ENCODE assay signal across 13 cellular contexts in the genomic region with DNA sequence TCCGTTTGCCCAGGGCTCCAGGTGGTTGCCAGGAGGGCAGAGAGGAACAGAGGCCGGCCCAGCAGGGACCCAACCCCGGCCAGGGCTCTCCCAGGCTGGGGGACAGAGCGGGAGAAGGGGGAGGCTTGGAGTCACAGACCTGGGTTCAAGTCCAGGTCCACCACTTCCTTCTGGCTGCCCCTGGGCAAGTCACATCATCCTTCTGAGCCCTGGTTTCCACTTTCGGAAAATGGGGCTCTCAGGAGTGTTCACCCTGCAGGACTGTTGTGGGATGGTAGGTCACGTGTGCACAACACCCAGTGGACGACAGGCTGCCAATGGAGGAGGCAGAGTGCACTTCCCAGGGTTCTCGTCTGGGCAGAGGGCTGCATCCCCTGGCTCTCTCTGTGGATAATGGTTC.
"Had no signal": no experiment of that assay in that cellular context is flagged by ENCODE, and none has a peak within 500 bp of the region (broad histone marks: within the 10 kb centered on the region; RNA-seq: fewer than 3 reads in every experiment).

No MANE protein-coding gene starts in this region.

- H3K27ac ChIP-seq: esophagus squamous epithelium, tibial artery had no signal

- H3K4me1 ChIP-seq: tibial artery had no signal

- H3K36me3 ChIP-seq: esophagus squamous epithelium, tibial artery had no signal

- H3K9me3 ChIP-seq: esophagus squamous epithelium, tibial artery had no signal

- ATAC-seq: activated CD8-positive, alpha-beta T cell treated with anti-CD3 and anti-CD28 coated beads for 36 hours; naive thymus-derived CD8-positive, alpha-beta T cell; stimulated activated naive CD8-positive, alpha-beta T cell treated with anti-CD3 and anti-CD28 coated beads, Interleukin-15, Interleukin-2, amounts not matched to agents 100 U/mL and 50 U/mL, for 24 hours had no signal

- H3K4me3 ChIP-seq: esophagus squamous epithelium, tibial artery had no signal

- DNase-seq: activated CD4-positive, alpha-beta T cell treated with anti-CD3 and anti-CD28 coated beads for 48 hours; activated CD4-positive, CD25-positive, alpha-beta regulatory T cell; activated CD8-positive, alpha-beta T cell treated with anti-CD3 and anti-CD28 coated beads for 36 hours; effector CD8-positive, alpha-beta T cell; esophagus squamous epithelium; immature natural killer cell; retina; stimulated activated naive CD8-positive, alpha-beta T cell treated with anti-CD3 and anti-CD28 coated beads, Interleukin-15, Interleukin-2, amounts not matched to agents 100 U/mL and 50 U/mL, for 24 hours; substantia nigra; T-helper 1 cell; T-helper 9 cell had no signal
